Comparison of ENCODE assay signal across 11 cellular contexts in the genomic region with DNA sequence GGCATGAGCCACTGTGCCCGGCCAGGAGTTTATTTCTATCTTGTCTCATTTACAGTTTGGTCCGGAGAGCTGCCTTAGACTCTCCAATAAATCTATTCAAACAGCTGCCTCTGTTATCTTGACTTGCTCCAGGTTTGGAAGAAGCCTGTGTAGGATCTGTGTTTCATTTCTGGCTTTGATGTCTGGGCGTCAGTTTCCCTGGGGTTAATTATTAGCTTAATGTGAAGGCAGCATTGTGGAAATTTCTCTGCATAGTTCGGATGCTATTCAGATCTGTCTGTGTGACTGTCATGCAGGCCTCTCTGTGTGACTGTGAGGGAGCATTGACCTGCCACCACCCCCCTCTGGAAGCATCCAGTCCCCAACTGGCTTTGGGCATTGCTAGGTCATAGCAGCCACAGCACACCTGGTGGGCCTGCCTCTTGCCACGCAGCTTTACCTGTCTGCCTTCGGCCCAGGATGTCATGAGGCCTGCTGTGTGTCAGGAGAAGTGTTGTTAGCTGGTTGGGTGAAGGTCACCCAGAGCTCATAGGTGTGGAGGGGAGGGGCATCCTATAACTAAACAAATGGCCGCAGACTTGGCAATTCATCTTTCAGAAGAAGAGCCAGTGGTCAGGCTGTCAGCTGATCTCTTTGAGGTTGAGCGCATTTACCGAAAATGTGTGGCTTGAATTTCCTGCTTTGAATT. TPM values are rescaled to one million over a fixed set of nuclear protein-coding genes. Genes with fewer than 3 reads are reported as not detected.
DNase-seq lines count a peak whose midpoint lies in the region; ATAC-seq and TF ChIP-seq lines count a peak whose summit lies in the region.
"Had no signal": no experiment of that assay in that cellular context is flagged by ENCODE, and none has a peak within 500 bp of the region (broad histone marks: within the 10 kb centered on the region; RNA-seq: fewer than 3 reads in every experiment).

No MANE protein-coding gene starts in this region.

- no peaks in the 10 kb centered on the region for H3K27me3 ChIP-seq in Caco-2 (replicated peaks; ENCODE audit: control insufficient read depth, insufficient read depth, low read length)
- H3K27me3 ChIP-seq in mucosa of stomach (ENCODE audit: control insufficient read depth, insufficient read depth, low read length): no peaks in the 10 kb centered on the region

- POLR2A ChIA-PET in Caco-2 (lab: Charles Lee): interaction anchor here (0.5 to 2.1 kb wide), 8 partner anchors 9 to 193 kb away, joined by 3 to 20 read pairs (median 3); a partner anchor contains a TSS
- POLR2A ChIA-PET in activated CD8-positive, alpha-beta T cell treated with anti-CD3 and anti-CD28 coated beads for 36 hours (lab: Charles Lee): interaction anchor here (1.6 kb wide), 1 partner anchor 52 kb away, joined by 4 read pairs; no protein-coding TSS in a partner anchor

- peak overlapping the region; percentile 26 for H3K9ac ChIP-seq in mucosa of stomach (ENCODE audit: low read length)

- peaks cover 71% of the 10 kb centered on the region for H3K36me3 Mint-ChIP-seq in Caco-2 (ENCODE audit: insufficient read depth, unreplicated experiment)
- H3K36me3 Mint-ChIP-seq in activated CD8-positive, alpha-beta T cell treated with anti-CD3 and anti-CD28 coated beads for 36 hours (ENCODE audit: low read depth): peaks cover 6% of the 10 kb centered on the region

- H3K4me1 Mint-ChIP-seq in Caco-2 (ENCODE audit: low read depth, unreplicated experiment): peaks cover 38% of the 10 kb centered on the region
- H3K4me1 Mint-ChIP-seq in activated CD8-positive, alpha-beta T cell treated with anti-CD3 and anti-CD28 coated beads for 36 hours (ENCODE audit: low read depth): peaks cover 30% of the 10 kb centered on the region

- no peaks in the 10 kb centered on the region for H3K9me3 Mint-ChIP-seq in Caco-2 (ENCODE audit: unreplicated experiment)
- H3K9me3 Mint-ChIP-seq in activated CD8-positive, alpha-beta T cell treated with anti-CD3 and anti-CD28 coated beads for 36 hours: no peaks in the 10 kb centered on the region
- H3K9me3 Mint-ChIP-seq: neural crest cell had no signal

- peaks cover 2% of the 10 kb centered on the region; the same call in 1 of the 2 replicates for H3K36me3 ChIP-seq in Caco-2 (ENCODE audit: control insufficient read depth, insufficient read depth, low read length)
- no peaks in the 10 kb centered on the region for H3K36me3 ChIP-seq in mucosa of stomach (ENCODE audit: control insufficient read depth, insufficient read depth, low read length)

- H3K4me1 ChIP-seq in Caco-2 (peaks cover 52% of the 10 kb centered on the region), mucosa of stomach (ENCODE audit: control insufficient read depth, insufficient read depth, low read length) (peaks cover 71% of the 10 kb centered on the region)

- peak overlapping the region; percentile 93 for H3K27ac Mint-ChIP-seq in Caco-2 (ENCODE audit: unreplicated experiment)
- peak overlapping the region; percentile 34 for H3K27ac Mint-ChIP-seq in activated CD8-positive, alpha-beta T cell treated with anti-CD3 and anti-CD28 coated beads for 36 hours

- H3K9me3 ChIP-seq in Caco-2 (no peaks in the 10 kb centered on the region), mucosa of stomach (ENCODE audit: control insufficient read depth, low read length) (no peaks in the 10 kb centered on the region)

- intact Hi-C loops in Caco-2 (cut with micrococcal nuclease; ENCODE audit: unreplicated experiment): loop anchor here (1.0 kb wide), 2 partner anchors 8 to 21 kb away; no protein-coding TSS in a partner anchor
- intact Hi-C loops in activated CD8-positive, alpha-beta T cell treated with anti-CD3 and anti-CD28 coated beads for 36 hours (cut with micrococcal nuclease): no loop called here

- no TSS peak for BruUV-seq in Caco-2 (replicated peaks; lab: Mats Ljungman, UMichigan)

- CTCF ChIA-PET in Caco-2 (lab: Charles Lee): interaction anchor here (1.0 to 3.1 kb wide), 7 partner anchors 18 to 216 kb away, joined by 4 to 32 read pairs (median 7); a partner anchor contains a TSS
- CTCF ChIA-PET in activated CD8-positive, alpha-beta T cell treated with anti-CD3 and anti-CD28 coated beads for 36 hours (lab: Charles Lee): interaction anchor here (1.0 to 1.6 kb wide), 3 partner anchors 15 to 52 kb away, joined by 3 to 5 read pairs (median 5); no protein-coding TSS in a partner anchor

- TF ChIP-seq CTCF in Caco-2 (IDR thresholded peaks at IDR 0.05; ENCODE audit: insufficient read depth in 1 of 2, low read depth in 1 of 2, low read length in 1 of 2, severe bottlenecking in 1 of 2, unreplicated experiment in 1 of 2): no peak
- no peak for TF ChIP-seq CTCF in activated CD8-positive, alpha-beta T cell treated with anti-CD3 and anti-CD28 coated beads for 36 hours (IDR thresholded peaks at IDR 0.05)

- no peaks in the 10 kb centered on the region for H3K27me3 Mint-ChIP-seq in Caco-2 (ENCODE audit: insufficient read depth, unreplicated experiment)
- H3K27me3 Mint-ChIP-seq in activated CD8-positive, alpha-beta T cell treated with anti-CD3 and anti-CD28 coated beads for 36 hours: no peaks in the 10 kb centered on the region

- ATAC-seq in GM21825 (IDR thresholded peaks at IDR 0.05; ENCODE audit: unreplicated experiment) (peak; percentile 69), HG03469 (IDR thresholded peaks at IDR 0.05; ENCODE audit: unreplicated experiment) (no peak), HG03354 (IDR thresholded peaks at IDR 0.05; ENCODE audit: poor library complexity, severe bottlenecking, unreplicated experiment) (no peak)
- ATAC-seq in activated CD8-positive, alpha-beta T cell treated with anti-CD3 and anti-CD28 coated beads for 36 hours: peak; percentile 75

- H3K4me3 Mint-ChIP-seq in Caco-2 (ENCODE audit: unreplicated experiment): peak overlapping the region; percentile 64
- H3K4me3 Mint-ChIP-seq in activated CD8-positive, alpha-beta T cell treated with anti-CD3 and anti-CD28 coated beads for 36 hours: no peak overlapping the region
- H3K4me3 Mint-ChIP-seq: neural crest cell had no signal

- DNase-seq in Caco-2 (peak; percentile 88 to 93), NCI-H2081 (lab: John Stamatoyannopoulos, UW) (no peak), retina (no peak)
- DNase-seq in activated CD8-positive, alpha-beta T cell treated with anti-CD3 and anti-CD28 coated beads for 36 hours: peak; percentile 19
- DNase-seq: activated effector memory CD4-positive, alpha-beta T cell treated with anti-CD3 and anti-CD28 coated beads, Interleukin-2, amount 50 U/mL, for 16 hours; NCI-H1436 had no signal

- H3K4me3 ChIP-seq in Caco-2 (ENCODE audit: low read depth, low read length) (no peak overlapping the region), mucosa of stomach (ENCODE audit: low read length) (no peak overlapping the region)

RNA-seq across cellular contexts. Expression of a gene that starts 9.8 kb away (rescaled TPM):
- total RNA-seq in Caco-2 (2022): 47.0 and 56.9 TPM in 2 replicates
- 1 to 10 TPM; 7.8 to 9.8 TPM for total RNA-seq in activated CD8-positive, alpha-beta T cell treated with anti-CD3 and anti-CD28 coated beads for 36 hours

Comparison
In these comparisons a context has a peak if more than half of its experiments do, and no peak if none do; other contexts are left out.
1. DNase-seq: peak in Caco-2 (2 of 2) and activated CD8-positive, alpha-beta T cell treated with anti-CD3 and anti-CD28 coated beads for 36 hours (single experiment); none in NCI-H2081 (0 of 2) and retina (single experiment).
2. ATAC-seq: peak in GM21825 (single experiment) and activated CD8-positive, alpha-beta T cell treated with anti-CD3 and anti-CD28 coated beads for 36 hours (single experiment); none in HG03469 (single experiment) and HG03354 (single experiment).